31 cellular contexts compared by ENCODE assay signal in the genomic region with DNA sequence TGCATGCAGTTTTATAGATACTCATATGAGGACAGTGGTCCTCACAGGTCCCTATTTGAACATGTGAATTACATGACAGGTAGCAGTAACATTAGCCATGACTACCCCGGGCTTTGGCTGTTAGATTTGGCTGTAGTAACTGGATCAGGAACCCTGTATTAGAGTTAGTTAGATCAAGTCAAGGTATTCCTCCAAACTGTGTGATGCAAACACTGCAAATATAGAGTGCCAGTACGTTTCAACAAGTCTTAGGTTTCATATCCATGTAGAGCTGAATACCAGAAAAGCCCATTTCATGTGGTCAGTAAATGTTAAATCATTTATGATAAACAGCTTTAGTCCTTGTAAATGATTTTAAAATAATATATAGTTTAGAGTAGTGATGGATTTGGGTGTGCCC.
"Had no signal": no experiment of that assay in that cellular context is flagged by ENCODE, and none has a peak within 500 bp of the region (broad histone marks: within the 10 kb centered on the region; RNA-seq: fewer than 3 reads in every experiment).

No MANE protein-coding gene starts in this region.

- H3K9me3 Mint-ChIP-seq: natural killer cell; nephron; neural progenitor cell; stimulated activated memory B cell treated with anti-CD40 and anti-IgM and Interleukin-4, amounts not matched to agents 10 μg/mL and 1 μg/mL and 100 μg/mL, for 72 hours; stimulated activated naive CD8-positive, alpha-beta T cell treated with anti-CD3 and anti-CD28 coated beads, Interleukin-15, amount 100 ng/mL, for 72 hours; type B pancreatic cell had no signal

- ATAC-seq: natural killer cell; psoas muscle; right cardiac atrium; sciatic nerve; stimulated activated memory B cell treated with anti-CD40 and anti-IgM and Interleukin-4, amounts not matched to agents 10 μg/mL and 1 μg/mL and 100 μg/mL, for 72 hours; stimulated activated naive CD8-positive, alpha-beta T cell treated with anti-CD3 and anti-CD28 coated beads, Interleukin-15, amount 100 ng/mL, for 72 hours; stimulated activated naive CD8-positive, alpha-beta T cell treated with anti-CD3 and anti-CD28 coated beads, Interleukin-15, Interleukin-2, amounts not matched to agents 100 U/mL and 50 U/mL, for 24 hours; upper lobe of right lung had no signal

- H3K4me1 Mint-ChIP-seq: stimulated activated memory B cell treated with anti-CD40 and anti-IgM and Interleukin-4, amounts not matched to agents 10 μg/mL and 1 μg/mL and 100 μg/mL, for 72 hours; stimulated activated naive CD8-positive, alpha-beta T cell treated with anti-CD3 and anti-CD28 coated beads, Interleukin-15, amount 100 ng/mL, for 72 hours had no signal

- H3K4me1 ChIP-seq: neural progenitor cell, parathyroid adenoma, suprapubic skin, testis had no signal

- H3K4me3 Mint-ChIP-seq: natural killer cell; nephron; neural progenitor cell; stimulated activated memory B cell treated with anti-CD40 and anti-IgM and Interleukin-4, amounts not matched to agents 10 μg/mL and 1 μg/mL and 100 μg/mL, for 72 hours; stimulated activated naive CD8-positive, alpha-beta T cell treated with anti-CD3 and anti-CD28 coated beads, Interleukin-15, amount 100 ng/mL, for 72 hours; type B pancreatic cell had no signal

- H3K9me3 ChIP-seq: ovary, psoas muscle, spleen, suprapubic skin, testis, tibial artery, transverse colon, upper lobe of right lung, vagina had no signal

- H3K4me3 ChIP-seq: neural progenitor cell, ovary, psoas muscle, skin epidermis, smooth muscle cell, spleen, suprapubic skin, testis, tibial artery, transverse colon, upper lobe of right lung, vagina had no signal

- H2AFZ ChIP-seq: neural progenitor cell, parathyroid adenoma had no signal

- H3K27me3 Mint-ChIP-seq: progenitor cell of endocrine pancreas; stimulated activated memory B cell treated with anti-CD40 and anti-IgM and Interleukin-4, amounts not matched to agents 10 μg/mL and 1 μg/mL and 100 μg/mL, for 72 hours; stimulated activated naive CD8-positive, alpha-beta T cell treated with anti-CD3 and anti-CD28 coated beads, Interleukin-15, amount 100 ng/mL, for 72 hours; type B pancreatic cell had no signal

- H3K27ac ChIP-seq: neural progenitor cell, ovary, parathyroid adenoma, psoas muscle, skin epidermis, spleen, suprapubic skin, testis, tibial artery, transverse colon, upper lobe of right lung, vagina had no signal

- H3K4me2 ChIP-seq: neural progenitor cell, smooth muscle cell had no signal

- H3K36me3 ChIP-seq: neural progenitor cell, ovary, suprapubic skin, tibial artery, transverse colon, upper lobe of right lung, vagina had no signal

- H3K27me3 ChIP-seq: neural progenitor cell, ovary, spleen, suprapubic skin, testis, tibial artery, transverse colon, upper lobe of right lung, vagina had no signal

- H3K9ac ChIP-seq: neural progenitor cell, parathyroid adenoma had no signal

- H3K79me2 ChIP-seq: parathyroid adenoma had no signal

- H3K27ac Mint-ChIP-seq: natural killer cell; nephron; neural progenitor cell; progenitor cell of endocrine pancreas; stimulated activated memory B cell treated with anti-CD40 and anti-IgM and Interleukin-4, amounts not matched to agents 10 μg/mL and 1 μg/mL and 100 μg/mL, for 72 hours; stimulated activated naive CD8-positive, alpha-beta T cell treated with anti-CD3 and anti-CD28 coated beads, Interleukin-15, amount 100 ng/mL, for 72 hours; type B pancreatic cell had no signal

- DNase-seq: natural killer cell; occipital lobe; ovary; posterior cingulate gyrus; psoas muscle; right cardiac atrium; spleen; stimulated activated CD4-positive, alpha-beta T cell treated with anti-CD3 and anti-CD28 coated beads, Interleukin-12 subunit alpha, Interleukin-12 subunit beta, amount 100 ng/mL, for 4 hours; stimulated activated CD4-positive, alpha-beta T cell treated with anti-CD3 and anti-CD28 coated beads, Interleukin-1b, Interleukin-23, amount 100 ng/mL, for 48 hours; stimulated activated CD4-positive, alpha-beta T cell treated with anti-CD3 and anti-CD28 coated beads, Interleukin-4, amount 100 ng/mL, for 1 hour; stimulated activated CD4-positive, alpha-beta T cell treated with anti-CD3 and anti-CD28 coated beads, Interleukin-4, amount 100 ng/mL, for 4 hours; stimulated activated CD8-positive, alpha-beta memory T cell treated with anti-CD3 and anti-CD28 coated beads, Interleukin-4, amount 100 ng/mL, for 48 hours; stimulated activated naive CD4-positive, alpha-beta T cell; stimulated activated naive CD8-positive, alpha-beta T cell treated with anti-CD3 and anti-CD28 coated beads, Interleukin-15, amount 100 ng/mL, for 72 hours; stimulated activated naive CD8-positive, alpha-beta T cell treated with anti-CD3 and anti-CD28 coated beads, Interleukin-15, Interleukin-2, amounts not matched to agents 100 U/mL and 50 U/mL, for 24 hours; substantia nigra; testis; tibial artery; transverse colon; upper lobe of right lung had no signal
